In genomic region chr22:46349238-46349637, GRCh38 we compare ENCODE assay signal across 17 cellular contexts.
"Had no signal": no experiment of that assay in that cellular context is flagged by ENCODE, and none has a peak within 500 bp of the region (broad histone marks: within the 10 kb centered on the region; RNA-seq: fewer than 3 reads in every experiment).

No MANE protein-coding gene starts in this region.

- H3K27me3 ChIP-seq: adrenal gland, colonic mucosa, foreskin keratinocyte, neutrophil, stomach had no signal

- H3K9me3 ChIP-seq: adrenal gland, colonic mucosa, neutrophil, stomach had no signal

- ATAC-seq: activated naive CD4-positive, alpha-beta T cell treated with anti-CD3 and anti-CD28 coated beads, Interleukin-2, amount 50 U/mL, for 72 hours; foreskin keratinocyte; natural killer cell; SK-N-SH treated with all-trans-retinoic acid at 6 μM for 48 hours had no signal

- H3K4me1 ChIP-seq: colonic mucosa, foreskin keratinocyte had no signal

- H3K27ac ChIP-seq: colonic mucosa, foreskin keratinocyte, neutrophil, stomach had no signal

- H3K4me3 ChIP-seq: adrenal gland, colonic mucosa, stomach had no signal

- DNase-seq: activated B cell treated with CpG ODN at 0.5 μM for 24 hours; activated CD4-positive, alpha-beta memory T cell treated with anti-CD3 and anti-CD28 coated beads for 36 hours; activated CD4-positive, alpha-beta T cell treated with anti-CD3 and anti-CD28 coated beads for 4 hours; activated gamma-delta T cell treated with Interleukin-2 at 50 U/mL for 16 hours; activated T-cell treated with anti-CD3 and anti-CD28 coated beads for 4 hours; central memory CD4-positive, alpha-beta T cell; colonic mucosa; foreskin keratinocyte; natural killer cell; retina; stomach; T-helper 1 cell; T-helper 9 cell had no signal
